1 cellular context compared by ENCODE assay signal in the genomic region with DNA sequence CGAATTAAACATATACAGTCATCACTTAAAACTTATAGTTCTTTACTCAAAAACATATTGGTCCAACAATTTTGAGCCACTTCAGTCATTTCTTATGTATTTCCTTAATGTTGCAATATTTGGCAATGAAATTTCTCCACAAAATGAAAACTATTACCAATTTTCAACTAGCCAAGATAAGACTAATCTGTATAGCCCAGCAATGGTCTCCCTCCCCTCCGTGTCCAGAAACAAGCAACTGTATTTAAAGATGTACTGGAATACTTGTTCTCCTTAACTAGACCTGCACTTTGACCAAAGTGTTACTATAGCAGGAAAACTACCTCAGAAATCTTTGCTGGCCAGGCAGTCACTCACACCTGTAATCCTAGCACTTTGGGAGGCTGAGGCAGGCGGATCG.
TF ChIP-seq lines count a peak whose summit lies in the region.

No MANE protein-coding gene starts in this region.

TF ChIP-seq in IMR-90, 13 proteins besides CTCF, POLR2A, EP300 and RAD21:
- TF ChIP-seq CEBPB (IDR thresholded peaks at IDR 0.05; ENCODE audit: low read depth, low read length) (peak; percentile 42; the same call in 1 of the 2 replicates), SMC3 (IDR thresholded peaks at IDR 0.05; ENCODE audit: low read depth, low read length) (no peak)
